14 cellular contexts compared by ENCODE assay signal in genomic region chrX:111519215-111519614, GRCh38. TPM values are rescaled to one million over a fixed set of nuclear protein-coding genes. Genes with fewer than 3 reads are reported as not detected.
A peak's percentile ranks its signal among the peaks of the same experiment; 100 is the strongest.
DNase-seq lines count a peak whose midpoint lies in the region; ATAC-seq, FAIRE-seq and TF ChIP-seq lines count a peak whose summit lies in the region.
"Had no signal": no experiment of that assay in that cellular context is flagged by ENCODE, and none has a peak within 500 bp of the region (broad histone marks: within the 10 kb centered on the region; RNA-seq: fewer than 3 reads in every experiment).

No MANE protein-coding gene starts in this region.

- peak; percentile 13 for DNase-seq in DND-41
- DNase-seq in NCI-H1105 (lab: John Stamatoyannopoulos, UW), result peak; percentile 1
- DNase-seq in WTC11 (ENCODE audit: low spot score), result no peak
- DNase-seq in left kidney (ENCODE audit: low read depth, low spot score), result peak; percentile 71
- DNase-seq in stimulated activated naive B cell treated with anti-CD40 and anti-IgM and Interleukin-4, amounts not matched to agents 10 μg/mL and 1 μg/mL and 100 μg/mL, for 72 hours, result no peak
- no peak for DNase-seq in HTR-8/SVneo (ENCODE audit: insufficient read length, low spot score)
- no peak for DNase-seq in epidermal melanocyte (ENCODE audit: insufficient read length, low spot score)
- DNase-seq in effector CD8-positive, alpha-beta T cell (lab: John Stamatoyannopoulos, UW), result no peak
- DNase-seq: activated T-cell treated with anti-CD3 and anti-CD28 coated beads for 4 hours, NCI-H510A, thyroid gland had no signal

- no peaks in the 10 kb centered on the region for H3K36me3 Mint-ChIP-seq in WTC11
- no peaks in the 10 kb centered on the region for H3K36me3 Mint-ChIP-seq in stimulated activated naive B cell treated with anti-CD40 and anti-IgM and Interleukin-4, amounts not matched to agents 10 μg/mL and 1 μg/mL and 100 μg/mL, for 72 hours
- H3K36me3 Mint-ChIP-seq: natural killer cell treated with Interleukin-12 subunit alpha and Interleukin-12 subunit beta and Interleukin-15 and Interleukin-18, amount 100 ng/mL, for 72 hours had no signal

- no peak overlapping the region for H3K9ac ChIP-seq in DND-41 (ENCODE audit: low read depth, low read length)

- H3K27me3 Mint-ChIP-seq in WTC11 (ENCODE audit: low read depth), result no peaks in the 10 kb centered on the region; the same call in 1 of the 2 replicates
- peaks cover 0 to 2% of the 10 kb centered on the region in 2 donors for H3K27me3 Mint-ChIP-seq in stimulated activated naive B cell treated with anti-CD40 and anti-IgM and Interleukin-4, amounts not matched to agents 10 μg/mL and 1 μg/mL and 100 μg/mL, for 72 hours

- peak overlapping the region; percentile 38 for H3K27ac Mint-ChIP-seq in WTC11
- no peak overlapping the region for H3K27ac Mint-ChIP-seq in stimulated activated naive B cell treated with anti-CD40 and anti-IgM and Interleukin-4, amounts not matched to agents 10 μg/mL and 1 μg/mL and 100 μg/mL, for 72 hours
- H3K27ac Mint-ChIP-seq: natural killer cell treated with Interleukin-12 subunit alpha and Interleukin-12 subunit beta and Interleukin-15 and Interleukin-18, amount 100 ng/mL, for 72 hours had no signal

- TF ChIP-seq CTCF in DND-41 (IDR thresholded peaks at IDR 0.05; ENCODE audit: borderline replicate concordance, extremely low read depth, low read length, poor library complexity, severe bottlenecking) (no peak), WTC11 (IDR thresholded peaks at IDR 0.05) (no peak)

- H3K79me2 ChIP-seq in DND-41 (ENCODE audit: insufficient read depth, low read length), result no peaks in the 10 kb centered on the region

- H4K20me1 ChIP-seq in DND-41 (ENCODE audit: insufficient read depth, low read length), result no peaks in the 10 kb centered on the region

- H3K27ac ChIP-seq in DND-41 (ENCODE audit: low read length), result no peak overlapping the region
- H3K27ac ChIP-seq: C4-2B, thyroid gland had no signal

- H3K36me3 ChIP-seq in DND-41 (ENCODE audit: insufficient read depth, low read length), result no peaks in the 10 kb centered on the region
- H3K36me3 ChIP-seq: thyroid gland had no signal

- no peaks in the 10 kb centered on the region for H3K27me3 ChIP-seq in DND-41 (ENCODE audit: insufficient read depth, low read length, poor library complexity)
- H3K27me3 ChIP-seq: thyroid gland had no signal

- no peak overlapping the region for H3K4me3 ChIP-seq in DND-41 (ENCODE audit: low read depth in 1 of 2, low read length in 2 of 2)
- H3K4me3 ChIP-seq: thyroid gland had no signal

- H3K4me3 Mint-ChIP-seq in WTC11, result no peak overlapping the region
- no peak overlapping the region for H3K4me3 Mint-ChIP-seq in stimulated activated naive B cell treated with anti-CD40 and anti-IgM and Interleukin-4, amounts not matched to agents 10 μg/mL and 1 μg/mL and 100 μg/mL, for 72 hours
- H3K4me3 Mint-ChIP-seq: natural killer cell treated with Interleukin-12 subunit alpha and Interleukin-12 subunit beta and Interleukin-15 and Interleukin-18, amount 100 ng/mL, for 72 hours had no signal

- no peaks in the 10 kb centered on the region; the same call in 1 of the 2 replicates for H3K9me3 Mint-ChIP-seq in WTC11
- H3K9me3 Mint-ChIP-seq in stimulated activated naive B cell treated with anti-CD40 and anti-IgM and Interleukin-4, amounts not matched to agents 10 μg/mL and 1 μg/mL and 100 μg/mL, for 72 hours, result no peaks in the 10 kb centered on the region
- H3K9me3 Mint-ChIP-seq: natural killer cell treated with Interleukin-12 subunit alpha and Interleukin-12 subunit beta and Interleukin-15 and Interleukin-18, amount 100 ng/mL, for 72 hours had no signal

- H3K4me2 ChIP-seq in DND-41 (ENCODE audit: insufficient read depth, low read length), result no peak overlapping the region

- no peak for FAIRE-seq in HTR-8/SVneo (lab: Jason Lieb, UNC)
- FAIRE-seq: GM12891 had no signal

- ATAC-seq in DND-41 (ENCODE audit: insufficient read depth, low read depth) (peak; percentile 53; the same call in 1 of the 3 replicates), WTC11 (peak; percentile 65)
- no peak for ATAC-seq in stimulated activated naive B cell treated with anti-CD40 and anti-IgM and Interleukin-4, amounts not matched to agents 10 μg/mL and 1 μg/mL and 100 μg/mL, for 72 hours (replicated peaks)
- ATAC-seq: natural killer cell treated with Interleukin-12 subunit alpha and Interleukin-12 subunit beta and Interleukin-15 and Interleukin-18, amount 100 ng/mL, for 72 hours had no signal

- H3K4me1 ChIP-seq in DND-41 (ENCODE audit: insufficient read depth, low read length), result no peaks in the 10 kb centered on the region
- H3K4me1 ChIP-seq: thyroid gland had no signal

- no peaks in the 10 kb centered on the region for H3K9me3 ChIP-seq in DND-41 (ENCODE audit: insufficient read depth, low read length, severe bottlenecking)
- H3K9me3 ChIP-seq: thyroid gland had no signal

- no peak overlapping the region for H2AFZ ChIP-seq in DND-41 (ENCODE audit: low read depth, low read length)

- H3K4me1 Mint-ChIP-seq in WTC11, result peaks cover 54% of the 10 kb centered on the region
- no peaks in the 10 kb centered on the region for H3K4me1 Mint-ChIP-seq in stimulated activated naive B cell treated with anti-CD40 and anti-IgM and Interleukin-4, amounts not matched to agents 10 μg/mL and 1 μg/mL and 100 μg/mL, for 72 hours

- CTCF ChIA-PET in WTC11 (lab: Charles Lee), result interaction anchor here (0.8 kb wide), 1 partner anchor 49 kb away, joined by 3 read pairs; no protein-coding TSS in a partner anchor

- POLR2A ChIA-PET in WTC11 (lab: Charles Lee), result no interaction called here

TF ChIP-seq in WTC11, 78 proteins besides CTCF, POLR2A, EP300 and RAD21 (continues in another document):
- TF ChIP-seq ZNF317 (CRISPR knock-in tag; IDR thresholded peaks at IDR 0.05; ENCODE audit: borderline replicate concordance, low read depth) (no peak), ZNF425 (CRISPR knock-in tag; conservative IDR thresholded peaks at IDR 0.05) (no peak), ARID4B (CRISPR knock-in tag; IDR thresholded peaks at IDR 0.05; ENCODE audit: borderline replicate concordance) (no peak)

RNA-seq across cellular contexts. Expression of gene SERTM2, which starts 7.8 kb away (rescaled TPM):
- total RNA-seq in WTC11 (2021), result 0.18 to 0.41 TPM (median 0.37 TPM) in 3 replicates
- total RNA-seq: natural killer cell treated with Interleukin-12 subunit alpha and Interleukin-12 subunit beta and Interleukin-15 and Interleukin-18, amount 100 ng/mL, for 72 hours; thyroid gland had no signal

Comparison
In these comparisons a context has a peak if more than half of its experiments do, and no peak if none do; other contexts are left out.
1. ATAC-seq: peak in DND-41 (single experiment) and WTC11 (single experiment); none in stimulated activated naive B cell treated with anti-CD40 and anti-IgM and Interleukin-4, amounts not matched to agents 10 μg/mL and 1 μg/mL and 100 μg/mL, for 72 hours (0 of 2).
2. DNase-seq: peak in DND-41 (single experiment), NCI-H1105 (single experiment) and left kidney (single experiment); none in WTC11 (single experiment), stimulated activated naive B cell treated with anti-CD40 and anti-IgM and Interleukin-4, amounts not matched to agents 10 μg/mL and 1 μg/mL and 100 μg/mL, for 72 hours (single experiment), HTR-8/SVneo (single experiment), epidermal melanocyte (single experiment) and effector CD8-positive, alpha-beta T cell (single experiment).